ENCODE assay signal across 1 cellular context in genomic region chr2:8524388-8524787, GRCh38.
TF ChIP-seq lines count a peak whose summit lies in the region.

No MANE protein-coding gene starts in this region.

TF ChIP-seq in GM12878, 131 proteins besides CTCF, POLR2A, EP300 and RAD21:
- TF ChIP-seq PKNOX1 (IDR thresholded peaks at IDR 0.05), result no peak
- TF ChIP-seq E2F4 (IDR thresholded peaks at IDR 0.05; ENCODE audit: low read depth, low read length), result no peak
- TF ChIP-seq MLLT1 (IDR thresholded peaks at IDR 0.05), result peak; percentile 55; the same call in 1 of the 2 replicates
